2 cellular contexts compared by ENCODE assay signal in genomic region chr10:78371118-78371517, GRCh38.
TF ChIP-seq lines count a peak whose summit lies in the region.

No MANE protein-coding gene starts in this region.

TF ChIP-seq in HEK293T, 16 proteins besides CTCF, POLR2A, EP300 and RAD21:
- TF ChIP-seq NFRKB (IDR thresholded peaks at IDR 0.05) (no peak), SP1 (IDR thresholded peaks at IDR 0.05) (no peak), ELF4 (IDR thresholded peaks at IDR 0.05) (no peak), BHLHE40 (IDR thresholded peaks at IDR 0.05; ENCODE audit: borderline replicate concordance) (no peak), FOXA1 (IDR thresholded peaks at IDR 0.05) (no peak), LEF1 (IDR thresholded peaks at IDR 0.05; ENCODE audit: borderline replicate concordance) (no peak), ZNF384 (IDR thresholded peaks at IDR 0.05) (no peak), L3MBTL2 (conservative IDR thresholded peaks at IDR 0.05) (no peak), ARNT (IDR thresholded peaks at IDR 0.05) (no peak), FOXK2 (IDR thresholded peaks at IDR 0.05) (no peak)

TF ChIP-seq in K562, 482 proteins besides CTCF, POLR2A, EP300 and RAD21:
- TF ChIP-seq ZEB2 (IDR thresholded peaks at IDR 0.05) (no peak), ZNF780A (CRISPR knock-in tag; IDR thresholded peaks at IDR 0.05) (no peak), BRD4 (IDR thresholded peaks at IDR 0.05) (no peak), NRF1 (conservative IDR thresholded peaks at IDR 0.05 in 1 of 2, IDR thresholded peaks at IDR 0.05 in 1 of 2) (peak; percentile 61 to 66)
